ENCODE assay signal across 13 cellular contexts in genomic region chr9:82490019-82490499, GRCh38.
DNase-seq lines count a peak whose midpoint lies in the region; ATAC-seq and TF ChIP-seq lines count a peak whose summit lies in the region.
"Had no signal": no experiment of that assay in that cellular context is flagged by ENCODE, and none has a peak within 500 bp of the region (broad histone marks: within the 10 kb centered on the region; RNA-seq: fewer than 3 reads in every experiment).

No MANE protein-coding gene starts in this region.

- POLR2A ChIA-PET in PC-3 (lab: Charles Lee; ENCODE audit: unreplicated experiment), result no interaction called here

- no peaks in the 10 kb centered on the region for H3K36me3 Mint-ChIP-seq in Calu3 (ENCODE audit: insufficient read depth, unreplicated experiment)
- H3K36me3 Mint-ChIP-seq: activated naive CD8-positive, alpha-beta T cell had no signal

- H3K4me1 ChIP-seq in PC-3 (ENCODE audit: insufficient read depth, low read length), result 0 out of 2 replicates have a peak, but pooled peaks cover 9% of the 10 kb centered on the region
- no peaks in the 10 kb centered on the region for H3K4me1 ChIP-seq in upper lobe of right lung

- no peak overlapping the region for H3K4me3 Mint-ChIP-seq in Calu3 (ENCODE audit: low read depth, unreplicated experiment)
- H3K4me3 Mint-ChIP-seq: activated naive CD8-positive, alpha-beta T cell; H9 had no signal

- H2AFZ ChIP-seq in PC-3 (ENCODE audit: low read length), result no peak overlapping the region

- no peak overlapping the region for H3K4me2 ChIP-seq in PC-3 (ENCODE audit: low read length)

- no peaks in the 10 kb centered on the region for H3K9me3 Mint-ChIP-seq in Calu3 (ENCODE audit: low read depth, unreplicated experiment)
- H3K9me3 Mint-ChIP-seq: H9 had no signal

- no peaks in the 10 kb centered on the region for H3K27me3 ChIP-seq in PC-3 (ENCODE audit: low read length)
- H3K27me3 ChIP-seq in upper lobe of right lung, result no peaks in the 10 kb centered on the region
- H3K27me3 ChIP-seq: tibial artery had no signal

- BruUV-seq in PC-3 (replicated peaks; lab: Mats Ljungman, UMichigan) (no TSS peak), Calu3 (replicated peaks; lab: Mats Ljungman, UMichigan) (no TSS peak)

- H4K20me1 ChIP-seq in PC-3 (ENCODE audit: low read length), result no peaks in the 10 kb centered on the region

- H3K4me3 ChIP-seq in PC-3 (ENCODE audit: low read length) (no peak overlapping the region), upper lobe of right lung (no peak overlapping the region)
- H3K4me3 ChIP-seq: tibial artery had no signal

- no peak overlapping the region for H3K9ac ChIP-seq in PC-3 (ENCODE audit: low read length)

- ATAC-seq in PC-3 (no peak), upper lobe of right lung (no peak)

- H3K79me2 ChIP-seq in PC-3 (ENCODE audit: low read length), result no peaks in the 10 kb centered on the region

- in situ Hi-C loops in Caki2 (cut with HindIII; ENCODE audit: low pct_unique_long_range_greater_than_20kb, low sequenced_read_pairs), result no loop called here

- no peaks in the 10 kb centered on the region for H3K27me3 Mint-ChIP-seq in Calu3 (ENCODE audit: unreplicated experiment)
- H3K27me3 Mint-ChIP-seq: activated naive CD8-positive, alpha-beta T cell had no signal

- no peak overlapping the region for H3K27ac ChIP-seq in PC-3 (ENCODE audit: low read length)
- no peak overlapping the region for H3K27ac ChIP-seq in upper lobe of right lung
- H3K27ac ChIP-seq in substantia nigra (ENCODE audit: low read depth, low read length, poor library complexity, severe bottlenecking), result no peak overlapping the region

- H3K9me3 ChIP-seq in PC-3 (ENCODE audit: low read length) (no peaks in the 10 kb centered on the region), upper lobe of right lung (no peaks in the 10 kb centered on the region)
- H3K9me3 ChIP-seq: tibial artery had no signal

- intact Hi-C loops in PC-3 (cut with micrococcal nuclease), result no loop called here
- intact Hi-C loops in Calu3 (cut with micrococcal nuclease; ENCODE audit: unreplicated experiment), result no loop called here
- intact Hi-C loops in upper lobe of right lung (cut with DNase I), result no loop called here

- DNase-seq in Caki2 (ENCODE audit: low read depth) (peak; percentile 18), PC-3 (peak; percentile 24), epidermal melanocyte (ENCODE audit: insufficient read length, low spot score) (peak; percentile 18), myocyte (ENCODE audit: low read depth) (peak; percentile 1), Calu3 (no peak), upper lobe of right lung (no peak), NAMALWA (ENCODE audit: low spot score) (no peak), substantia nigra (lab: John Stamatoyannopoulos, UW) (no peak)
- DNase-seq: activated CD4-positive, alpha-beta T cell treated with anti-CD3 and anti-CD28 coated beads for 4 hours; H9; NCI-H1436; tibial artery had no signal

- no peaks in the 10 kb centered on the region for H3K9me2 ChIP-seq in PC-3 (replicated peaks; ENCODE audit: low read length)

- TF ChIP-seq CTCF in PC-3 (conservative IDR thresholded peaks at IDR 0.05; ENCODE audit: low read depth, low read length), result no peak
- no peak for TF ChIP-seq CTCF in Calu3 (IDR thresholded peaks at IDR 0.05; ENCODE audit: unreplicated experiment)
- no peak for TF ChIP-seq CTCF in upper lobe of right lung (IDR thresholded peaks at IDR 0.05)

- H3K36me3 ChIP-seq in PC-3 (ENCODE audit: low read depth, low read length) (no peaks in the 10 kb centered on the region), upper lobe of right lung (no peaks in the 10 kb centered on the region)
- H3K36me3 ChIP-seq: tibial artery had no signal

- CTCF ChIA-PET in PC-3 (lab: Charles Lee) (no interaction called here), Calu3 (lab: Charles Lee) (interaction anchor here (0.5 kb wide), 1 partner anchor 53 kb away, joined by 4 read pairs; no protein-coding TSS in a partner anchor)

- no peaks in the 10 kb centered on the region for H3F3A ChIP-seq in PC-3 (ENCODE audit: low read length, unreplicated experiment)

- H3K27ac Mint-ChIP-seq in Calu3 (ENCODE audit: unreplicated experiment), result no peak overlapping the region
- H3K27ac Mint-ChIP-seq: activated naive CD8-positive, alpha-beta T cell; H9 had no signal

- no peaks in the 10 kb centered on the region for H3K4me1 Mint-ChIP-seq in Calu3 (ENCODE audit: low read depth, unreplicated experiment)

Comparison
In these comparisons a context has a peak if more than half of its experiments do, and no peak if none do; other contexts are left out.
1. DNase-seq: peak in Caki2 (single experiment), PC-3 (single experiment), epidermal melanocyte (single experiment) and myocyte (single experiment); none in Calu3 (single experiment), upper lobe of right lung (single experiment), NAMALWA (single experiment) and substantia nigra (0 of 49).